ENCODE assay signal across 9 cellular contexts in genomic region chr11:65786786-65787636, GRCh38. TPM values are rescaled to one million over a fixed set of nuclear protein-coding genes. Genes with fewer than 3 reads are reported as not detected.
DNase-seq lines count a peak whose midpoint lies in the region; ATAC-seq, FAIRE-seq and TF ChIP-seq lines count a peak whose summit lies in the region.
"Had no signal": no experiment of that assay in that cellular context is flagged by ENCODE, and none has a peak within 500 bp of the region (broad histone marks: within the 10 kb centered on the region; RNA-seq: fewer than 3 reads in every experiment).

Gene OVOL1, plus strand, starts transcription at chr11:65787063. Its CDS starts 311 bp downstream, at chr11:65787374.

- peak; percentile 71 for DNase-seq in activated CD4-positive, alpha-beta T cell treated with anti-CD3 and anti-CD28 coated beads, Interleukin-2, amount 10 ng/mL, durations not matched to agents 24 days and 14 days
- no peak for DNase-seq in activated CD4-positive, alpha-beta T cell treated with anti-CD3 and anti-CD28 coated beads, Interleukin-2, amount 50 U/mL, for 48 hours
- no peak for DNase-seq in RWPE2 (ENCODE audit: low spot score)
- no peak for DNase-seq in NCI-H187 treated with DMSO at 0.1 percent for 48 hours (lab: John Stamatoyannopoulos, UW)
- no peak for DNase-seq in COLO829 (ENCODE audit: low spot score)
- no peak for DNase-seq in RCC 7860 (ENCODE audit: low spot score)

- peaks cover 47% of the 10 kb centered on the region for H3K27me3 Mint-ChIP-seq in activated CD4-positive, alpha-beta T cell treated with anti-CD3 and anti-CD28 coated beads, Interleukin-2, amount 10 ng/mL, durations not matched to agents 24 days and 14 days
- peaks cover 36% of the 10 kb centered on the region for H3K27me3 Mint-ChIP-seq in stimulated activated memory B cell treated with anti-CD40 and anti-IgM and Interleukin-4, amounts not matched to agents 10 μg/mL and 1 μg/mL and 100 μg/mL, for 72 hours

- peak within 1 kb of the TSS; percentile 24 for H3K9ac ChIP-seq in iPS-15b (ENCODE audit: low read depth, low read length)

- H3K4me1 Mint-ChIP-seq in activated CD4-positive, alpha-beta T cell treated with anti-CD3 and anti-CD28 coated beads, Interleukin-2, amount 10 ng/mL, durations not matched to agents 24 days and 14 days, result peaks cover 31% of the 10 kb centered on the region
- peaks cover 54% of the 10 kb centered on the region for H3K4me1 Mint-ChIP-seq in stimulated activated memory B cell treated with anti-CD40 and anti-IgM and Interleukin-4, amounts not matched to agents 10 μg/mL and 1 μg/mL and 100 μg/mL, for 72 hours

- no peak for FAIRE-seq in RCC 7860 (lab: Jason Lieb, UNC)

- H3K4me1 ChIP-seq in RWPE2 (ENCODE audit: insufficient read depth, poor library complexity, severe bottlenecking) (no peaks in the 10 kb centered on the region), iPS-15b (ENCODE audit: control insufficient read depth, insufficient read depth, low read length) (peaks cover 20% of the 10 kb centered on the region)

- H3K4me3 ChIP-seq in RWPE2 (ENCODE audit: severe bottlenecking) (peak within 1 kb of the TSS; percentile 35), iPS-15b (ENCODE audit: low read depth, low read length) (peak within 1 kb of the TSS; percentile 82)
- H3K4me3 ChIP-seq: SJSA1 had no signal

- no peak for TF ChIP-seq CTCF in RWPE2 (IDR thresholded peaks at IDR 0.05; ENCODE audit: poor library complexity, severe bottlenecking)

- H3K36me3 ChIP-seq in RWPE2 (ENCODE audit: low read depth), result no peaks in the 10 kb centered on the region
- peaks cover 5% of the 10 kb centered on the region for H3K36me3 ChIP-seq in iPS-15b (ENCODE audit: control insufficient read depth, insufficient read depth, low read length)
- H3K36me3 ChIP-seq: SJSA1 had no signal

- intact Hi-C loops in activated CD4-positive, alpha-beta T cell treated with anti-CD3 and anti-CD28 coated beads, Interleukin-2, amount 10 ng/mL, durations not matched to agents 24 days and 14 days (cut with micrococcal nuclease), result no loop called here

- H3K4me3 Mint-ChIP-seq in activated CD4-positive, alpha-beta T cell treated with anti-CD3 and anti-CD28 coated beads, Interleukin-2, amount 10 ng/mL, durations not matched to agents 24 days and 14 days, result peak within 1 kb of the TSS; percentile 72
- peak within 1 kb of the TSS; percentile 82 for H3K4me3 Mint-ChIP-seq in stimulated activated memory B cell treated with anti-CD40 and anti-IgM and Interleukin-4, amounts not matched to agents 10 μg/mL and 1 μg/mL and 100 μg/mL, for 72 hours

- no peak within 1 kb of the TSS for H3K27ac Mint-ChIP-seq in activated CD4-positive, alpha-beta T cell treated with anti-CD3 and anti-CD28 coated beads, Interleukin-2, amount 10 ng/mL, durations not matched to agents 24 days and 14 days
- peak within 1 kb of the TSS; percentile 83 for H3K27ac Mint-ChIP-seq in stimulated activated memory B cell treated with anti-CD40 and anti-IgM and Interleukin-4, amounts not matched to agents 10 μg/mL and 1 μg/mL and 100 μg/mL, for 72 hours

- H3K9me3 ChIP-seq in RWPE2 (ENCODE audit: severe bottlenecking) (no peaks in the 10 kb centered on the region), iPS-15b (ENCODE audit: control insufficient read depth, insufficient read depth, low read length) (no peaks in the 10 kb centered on the region)

- no peaks in the 10 kb centered on the region for H3K9me3 Mint-ChIP-seq in activated CD4-positive, alpha-beta T cell treated with anti-CD3 and anti-CD28 coated beads, Interleukin-2, amount 10 ng/mL, durations not matched to agents 24 days and 14 days
- H3K9me3 Mint-ChIP-seq in stimulated activated memory B cell treated with anti-CD40 and anti-IgM and Interleukin-4, amounts not matched to agents 10 μg/mL and 1 μg/mL and 100 μg/mL, for 72 hours, result no peaks in the 10 kb centered on the region

- peak; percentile 33 for ATAC-seq in RWPE2 (ENCODE audit: low read depth)
- no peak for ATAC-seq in stimulated activated memory B cell treated with anti-CD40 and anti-IgM and Interleukin-4, amounts not matched to agents 10 μg/mL and 1 μg/mL and 100 μg/mL, for 72 hours

- H3K36me3 Mint-ChIP-seq in activated CD4-positive, alpha-beta T cell treated with anti-CD3 and anti-CD28 coated beads, Interleukin-2, amount 10 ng/mL, durations not matched to agents 24 days and 14 days (ENCODE audit: low read depth), result no peaks in the 10 kb centered on the region
- no peaks in the 10 kb centered on the region for H3K36me3 Mint-ChIP-seq in stimulated activated memory B cell treated with anti-CD40 and anti-IgM and Interleukin-4, amounts not matched to agents 10 μg/mL and 1 μg/mL and 100 μg/mL, for 72 hours

- no peak within 1 kb of the TSS for H3K27ac ChIP-seq in RWPE2 (ENCODE audit: poor library complexity, severe bottlenecking)
- H3K27ac ChIP-seq: SJSA1 had no signal

- H3K27me3 ChIP-seq in RWPE2 (ENCODE audit: insufficient read depth, poor library complexity, severe bottlenecking), result peaks cover 25% of the 10 kb centered on the region
- H3K27me3 ChIP-seq in iPS-15b (ENCODE audit: control insufficient read depth, insufficient read depth, low read length), result peaks cover 41% of the 10 kb centered on the region

RNA-seq across cellular contexts. Expression of gene OVOL1, which starts in this region (rescaled TPM):
- total RNA-seq in activated CD4-positive, alpha-beta T cell treated with anti-CD3 and anti-CD28 coated beads, Interleukin-2, amount 10 ng/mL, durations not matched to agents 24 days and 14 days, result 0.07 TPM in 1 of 2 replicates, not detected in the other
- total RNA-seq: SJSA1 had no signal

Comparison
In these comparisons a context has a peak if more than half of its experiments do, and no peak if none do; other contexts are left out.
1. Peak in DNase-seq in activated CD4-positive, alpha-beta T cell treated with anti-CD3 and anti-CD28 coated beads, Interleukin-2, amount 10 ng/mL, durations not matched to agents 24 days and 14 days; RNA of the gene not detected or under 1 TPM.